Comparison of ENCODE assay signal across 23 cellular contexts in genomic region chr20:34420975-34421374, GRCh38.
"Had no signal": no experiment of that assay in that cellular context is flagged by ENCODE, and none has a peak within 500 bp of the region (broad histone marks: within the 10 kb centered on the region; RNA-seq: fewer than 3 reads in every experiment).

No MANE protein-coding gene starts in this region.

- DNase-seq: activated B cell treated with CpG ODN at 0.5 μM for 24 hours; activated CD4-positive, alpha-beta memory T cell treated with anti-CD3 and anti-CD28 coated beads for 36 hours; activated CD4-positive, alpha-beta T cell treated with anti-CD3 and anti-CD28 coated beads for 4 hours; activated naive CD4-positive, alpha-beta T cell treated with Interleukin-2 at 50 U/mL for 16 hours; activated naive CD8-positive, alpha-beta T cell treated with anti-CD3 and anti-CD28 coated beads, Interleukin-2, amount 10 ng/mL, durations not matched to agents 7 days and 5 days; anterior cingulate cortex; brain microvascular endothelial cell; cortex of kidney; effector CD4-positive, alpha-beta T cell; left cardiac atrium; psoas muscle; stimulated activated CD4-positive, alpha-beta T cell treated with anti-CD3 and anti-CD28 coated beads, Interleukin-4, amount 100 ng/mL, for 1 hour; stimulated activated naive CD8-positive, alpha-beta T cell treated with anti-CD3 and anti-CD28 coated beads, Interleukin-15, amount 100 ng/mL, for 72 hours; SW 1271; testis; upper lobe of right lung had no signal

- ATAC-seq: activated T-helper 17 cell treated with anti-CD3 and anti-CD28 coated beads, Interleukin-2, amount 50 U/mL, for 72 hours; gastroesophageal sphincter; left cardiac atrium; psoas muscle; sciatic nerve; stimulated activated naive CD8-positive, alpha-beta T cell treated with anti-CD3 and anti-CD28 coated beads, Interleukin-15, amount 100 ng/mL, for 72 hours; upper lobe of right lung had no signal

- H3K27ac ChIP-seq: brain microvascular endothelial cell, esophagus muscularis mucosa, gastroesophageal sphincter, psoas muscle, SJSA1, testis, upper lobe of right lung had no signal

- H3K4me3 ChIP-seq: esophagus muscularis mucosa, gastroesophageal sphincter, lung, psoas muscle, SJSA1, smooth muscle cell, testis, upper lobe of right lung had no signal

- H3K4me1 ChIP-seq: psoas muscle, upper lobe of right lung had no signal

- H3K4me2 ChIP-seq: smooth muscle cell had no signal

- H3K9me3 ChIP-seq: esophagus muscularis mucosa, gastroesophageal sphincter, psoas muscle, SJSA1, testis, upper lobe of right lung had no signal

- H3K27me3 ChIP-seq: brain microvascular endothelial cell, esophagus muscularis mucosa, gastroesophageal sphincter, SJSA1, testis, upper lobe of right lung had no signal
